Comparison of ENCODE assay signal across 7 cellular contexts in the genomic region with DNA sequence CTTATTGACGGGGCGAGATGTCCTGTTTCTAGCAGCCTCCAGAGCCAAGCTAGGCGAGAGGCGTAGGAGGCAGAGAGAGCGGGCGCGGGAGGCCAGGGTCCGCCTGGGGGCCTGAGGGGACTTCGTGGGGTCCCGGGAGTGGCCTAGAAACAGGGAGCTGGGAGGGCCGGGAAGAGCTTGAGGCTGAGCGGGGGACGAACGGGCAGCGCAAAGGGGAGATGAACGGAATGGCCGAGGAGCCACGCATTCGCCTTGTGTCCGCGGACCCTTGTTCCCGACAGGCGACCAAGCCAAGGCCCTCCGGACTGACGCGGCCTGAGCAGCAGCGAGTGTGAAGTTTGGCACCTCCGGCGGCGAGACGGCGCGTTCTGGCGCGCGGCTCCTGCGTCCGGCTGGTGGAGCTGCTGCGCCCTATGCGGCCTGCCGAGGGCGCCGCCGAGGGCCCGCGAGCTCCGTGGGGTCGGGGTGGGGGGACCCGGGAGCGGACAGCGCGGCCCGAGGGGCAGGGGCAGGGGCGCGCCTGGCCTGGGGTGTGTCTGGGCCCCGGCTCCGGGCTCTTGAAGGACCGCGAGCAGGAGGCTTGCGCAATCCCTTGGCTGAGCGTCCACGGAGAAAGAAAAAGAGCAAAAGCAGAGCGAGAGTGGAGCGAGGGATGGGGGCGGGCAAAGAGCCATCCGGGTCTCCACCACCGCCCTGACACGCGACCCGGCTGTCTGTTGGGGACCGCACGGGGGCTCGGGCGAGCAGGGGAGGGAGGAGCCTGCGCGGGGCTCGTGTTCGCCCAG. TPM values are rescaled to one million over a fixed set of nuclear protein-coding genes. Genes with fewer than 3 reads are reported as not detected.
DNase-seq lines count a peak whose midpoint lies in the region; ATAC-seq and TF ChIP-seq lines count a peak whose summit lies in the region.

No MANE protein-coding gene starts in this region.

- H3K4me1 ChIP-seq in SJSA1 (replicated peaks) (peaks cover 64% of the 10 kb centered on the region), mucosa of rectum (ENCODE audit: control insufficient read depth in 2 of 2, insufficient read depth in 2 of 2, low read length in 2 of 2) (peaks cover 46 to 53% of the 10 kb centered on the region in 2 donors)

- H3K9me3 ChIP-seq in SJSA1 (replicated peaks), result peaks cover 31% of the 10 kb centered on the region
- peaks cover 0 to 3% of the 10 kb centered on the region in 2 donors for H3K9me3 ChIP-seq in mucosa of rectum (ENCODE audit: control insufficient read depth in 2 of 2, low read length in 2 of 2)

- H3K9ac ChIP-seq in mucosa of rectum (ENCODE audit: low read depth in 1 of 2, low read length in 2 of 2), result peak overlapping the region; percentile 32 to 80

- DNase-seq in GM20000 (ENCODE audit: low spot score) (peak; percentile 53), SJSA1 (ENCODE audit: low read depth in 1 of 2, low spot score in 2 of 2) (peak in 1 of 2 experiments; percentile 42), dorsolateral prefrontal cortex (peak in 1 of 10 donors; percentile 54), COR-L47 (lab: John Stamatoyannopoulos, UW) (no peak)

- H3K36me3 ChIP-seq in SJSA1 (peaks cover 36% of the 10 kb centered on the region), mucosa of rectum (ENCODE audit: control insufficient read depth in 2 of 2, insufficient read depth in 2 of 2, low read length in 2 of 2) (peaks cover 0 to under 1% of the 10 kb centered on the region in 2 donors)

- intact Hi-C loops in dorsolateral prefrontal cortex (cut with DNase I), result loop anchor here (5.0 kb wide), 4 partner anchors 33 to 132 kb away; a partner anchor contains a TSS

- H3K4me3 ChIP-seq in SJSA1 (peak overlapping the region; percentile 55), dorsolateral prefrontal cortex (peak overlapping the region in 43 of 59 donors; percentile 1 to 92 (median 66)), mucosa of rectum (ENCODE audit: low read length in 2 of 2) (peak overlapping the region; percentile 48 to 63)

- TF ChIP-seq CTCF in GM20000 (IDR thresholded peaks at IDR 0.05; ENCODE audit: extremely low read depth, missing control alignments) (peak; percentile 7), dorsolateral prefrontal cortex (IDR thresholded peaks at IDR 0.05 in 54 of 56, conservative IDR thresholded peaks at IDR 0.05 in 2 of 56; ENCODE audit: low read depth in 1 of 56, partially characterized antibody in 56 of 56) (peak in 36 of 56 donors; percentile 8 to 48 (median 32))

- ATAC-seq in HG03175 (IDR thresholded peaks at IDR 0.05; ENCODE audit: unreplicated experiment) (no peak), GM21381 (IDR thresholded peaks at IDR 0.05; ENCODE audit: unreplicated experiment) (no peak)

- H3K27me3 ChIP-seq in SJSA1 (replicated peaks) (peaks cover 43% of the 10 kb centered on the region), dorsolateral prefrontal cortex (peaks cover 14 to 59% (median 42%) of the 10 kb centered on the region in 45 donors), mucosa of rectum (ENCODE audit: control insufficient read depth in 2 of 2, insufficient read depth in 2 of 2, low read length in 2 of 2) (peaks cover 27 to 33% of the 10 kb centered on the region in 2 donors)

- H3K27ac ChIP-seq in SJSA1 (peak overlapping the region; percentile 93; the same call in 1 of the 2 replicates), dorsolateral prefrontal cortex (peak overlapping the region in 5 of 59 donors; percentile 65 to 85 (median 70)), mucosa of rectum (ENCODE audit: low read depth in 2 of 2, low read length in 2 of 2) (peak overlapping the region; percentile 78 to 88)

RNA-seq across cellular contexts. Expression of a gene that starts 1.2 kb away (rescaled TPM):
- 52.1 and 53.3 TPM in 2 replicates for total RNA-seq in SJSA1 (2014; rRNA removed; shearing (Covaris generic))
- total RNA-seq in dorsolateral prefrontal cortex, result 10 to 100 TPM; 26.4 to 54.9 (median 35.9) TPM

RNA-seq across cellular contexts. Expression of a gene that starts 43.5 kb away (rescaled TPM):
- 9.0 and 21.0 TPM in 2 replicates for total RNA-seq in SJSA1 (2014; rRNA removed; shearing (Covaris generic))
- 10 to 100 TPM in 2 of 120 experiments, 1 to 10 TPM in 118; 1.5 to 10.3 (median 5.0) TPM for total RNA-seq in dorsolateral prefrontal cortex
